8 cellular contexts compared by ENCODE assay signal in genomic region chr15:58931985-58932384, GRCh38. TPM values are rescaled to one million over a fixed set of nuclear protein-coding genes. Genes with fewer than 3 reads are reported as not detected.
DNase-seq lines count a peak whose midpoint lies in the region; ATAC-seq and TF ChIP-seq lines count a peak whose summit lies in the region.

No MANE protein-coding gene starts in this region.

- BruUV-seq in MCF 10A (replicated peaks; lab: Mats Ljungman, UMichigan): no TSS peak

- H3K27ac ChIP-seq in right lobe of liver: peak overlapping the region; percentile 97 to 99 (median 98)
- H3K27ac ChIP-seq in tibial artery: peak overlapping the region; percentile 95 to 99

- TF ChIP-seq CTCF in MCF 10A (IDR thresholded peaks at IDR 0.05; ENCODE audit: unreplicated experiment) (no peak), right lobe of liver (IDR thresholded peaks at IDR 0.05) (no peak), tibial artery (IDR thresholded peaks at IDR 0.05) (no peak)

- H3K4me3 Mint-ChIP-seq in MCF 10A (ENCODE audit: unreplicated experiment): peak overlapping the region; percentile 92

- H3K36me3 ChIP-seq in right lobe of liver (peaks cover 0 to 26% (median 8%) of the 10 kb centered on the region in 4 donors), tibial artery (peaks cover 17 to 26% (median 20%) of the 10 kb centered on the region in 3 donors)

- 0% methylated on average over 3 of the region's 3 CpGs for WGBS in right lobe of liver (ENCODE audit: insufficient coverage, low coverage, low lambda C conversion rate, missing lambda C conversion rate)

- POLR2A ChIA-PET in MCF 10A (lab: Yijun Ruan, JAX): interaction anchor here (0.6 to 5.1 kb wide), 15 partner anchors 10 to 717 kb away, joined by 3 to 49 read pairs (median 5); partner anchors contain the start of genes ADAM10 and MINDY2

- no peaks in the 10 kb centered on the region for H3K27me3 Mint-ChIP-seq in MCF 10A (ENCODE audit: insufficient read depth, unreplicated experiment)

- H3K27me3 ChIP-seq in right lobe of liver: no peaks in the 10 kb centered on the region
- H3K27me3 ChIP-seq in tibial artery: no peaks in the 10 kb centered on the region

- peak; percentile 42 for DNase-seq in DMS 273 (lab: John Stamatoyannopoulos, UW; ENCODE audit: unreplicated experiment)
- DNase-seq in DMS 273 treated with DMSO at 0.1 percent for 48 hours (lab: John Stamatoyannopoulos, UW): no peak
- peak; percentile 69 to 86 for DNase-seq in NOMO-1 (lab: John Stamatoyannopoulos, UW; ENCODE audit: unreplicated experiment in 2 of 2)
- peak; percentile 54 for DNase-seq in MCF 10A (ENCODE audit: unreplicated experiment)
- peak in 1 of 3 donors; percentile 56 for DNase-seq in right lobe of liver
- DNase-seq in tibial artery: no peak
- no peak for DNase-seq in DMS114 treated with DMSO at 0.1 percent for 48 hours (lab: John Stamatoyannopoulos, UW; ENCODE audit: unreplicated experiment)

- intact Hi-C loops in MCF 10A (cut with micrococcal nuclease): loop anchor here (5.0 to 10.0 kb wide), 3 partner anchors 160 to 707 kb away; partner anchors contain the start of genes ADAM10 and MINDY2
- intact Hi-C loops in right lobe of liver (cut with DNase I): no loop called here
- intact Hi-C loops in tibial artery (cut with DNase I; ENCODE audit: low total_unique reads): loop anchor here (10.0 kb wide), 1 partner anchor 187 kb away; the partner anchor contains the start of gene ADAM10

- CTCF ChIA-PET in MCF 10A (lab: Yijun Ruan, JAX): interaction anchor here (0.8 to 1.4 kb wide), 3 partner anchors 25 to 720 kb away, joined by 3 to 5 read pairs (median 4); partner anchors contain the start of gene MINDY2

- no peak for TF ChIP-seq POLR2A in right lobe of liver (IDR thresholded peaks at IDR 0.05)

- peaks cover 31% of the 10 kb centered on the region for H3K36me3 Mint-ChIP-seq in MCF 10A (ENCODE audit: insufficient read depth, unreplicated experiment)

- peaks cover 11% of the 10 kb centered on the region for H3K4me1 Mint-ChIP-seq in MCF 10A (ENCODE audit: insufficient read depth, unreplicated experiment)

- H3K9me3 ChIP-seq in right lobe of liver: no peaks in the 10 kb centered on the region
- H3K9me3 ChIP-seq in tibial artery: no peaks in the 10 kb centered on the region

- H3K27ac Mint-ChIP-seq in MCF 10A (ENCODE audit: low read depth, unreplicated experiment): peak overlapping the region; percentile 99

- peak in 3 of 4 donors; percentile 17 to 24 (median 24) for ATAC-seq in right lobe of liver
- ATAC-seq in GM21515 (IDR thresholded peaks at IDR 0.05; ENCODE audit: unreplicated experiment): no peak

- H3K4me3 ChIP-seq in right lobe of liver (peak overlapping the region; percentile 68 to 86 (median 81)), tibial artery (peak overlapping the region; percentile 76 to 83)

- peaks cover 0 to 16% (median 5%) of the 10 kb centered on the region in 4 donors for H3K4me1 ChIP-seq in right lobe of liver
- H3K4me1 ChIP-seq in tibial artery: peaks cover 0 to 39% (median 18%) of the 10 kb centered on the region in 4 donors

- no peaks in the 10 kb centered on the region for H3K9me3 Mint-ChIP-seq in MCF 10A (ENCODE audit: unreplicated experiment)

RNA-seq across cellular contexts. Expression of gene SLTM, which starts 1.5 kb away (rescaled TPM):
- 108 and 117 TPM in 2 replicates for total RNA-seq in MCF 10A (2022)
- 10 to 100 TPM; 27.7 to 39.4 (median 30.2) TPM for total RNA-seq in right lobe of liver

RNA-seq across cellular contexts. Expression of gene RNF111, which starts 55.5 kb away (rescaled TPM):
- total RNA-seq in MCF 10A (2022): 29.2 and 32.8 TPM in 2 replicates
- 10 to 100 TPM in 4 of 6 experiments, 1 to 10 TPM in 2; 7.3 to 19.1 (median 13.4) TPM for total RNA-seq in right lobe of liver

Comparison
In these comparisons a context has a peak if more than half of its experiments do, and no peak if none do; other contexts are left out.
1. DNase-seq: peak in DMS 273 (single experiment), NOMO-1 (2 of 2) and MCF 10A (single experiment); none in DMS 273 treated with DMSO at 0.1 percent for 48 hours (single experiment), tibial artery (0 of 2) and DMS114 treated with DMSO at 0.1 percent for 48 hours (single experiment).
2. intact Hi-C loops: an anchor here in MCF 10A (5.0 to 10.0 kb wide) and tibial artery (10.0 kb wide); none called in right lobe of liver.